ENCODE assay signal across 16 cellular contexts in the genomic region with DNA sequence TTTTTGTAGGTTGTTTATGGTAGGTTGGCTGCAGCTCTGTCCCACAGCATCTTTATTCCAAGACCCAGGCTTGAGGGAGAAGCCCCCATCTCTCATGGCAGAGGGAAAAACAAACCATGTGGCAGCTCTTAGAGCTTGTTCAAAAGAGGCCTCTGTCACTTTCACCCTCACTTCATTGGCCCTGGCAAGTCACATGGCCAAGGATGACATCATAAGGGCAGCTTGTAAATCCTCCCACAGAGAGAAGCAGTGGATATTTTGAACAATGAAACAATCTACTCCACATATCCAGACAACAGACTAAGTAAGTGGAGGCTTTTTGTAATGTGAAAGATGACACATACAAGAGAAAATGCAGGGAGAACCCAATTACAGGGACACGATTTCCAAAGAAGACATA.
A peak's percentile ranks its signal among the peaks of the same experiment; 100 is the strongest.
DNase-seq lines count a peak whose midpoint lies in the region; ATAC-seq and TF ChIP-seq lines count a peak whose summit lies in the region.
"Had no signal": no experiment of that assay in that cellular context is flagged by ENCODE, and none has a peak within 500 bp of the region (broad histone marks: within the 10 kb centered on the region; RNA-seq: fewer than 3 reads in every experiment).

No MANE protein-coding gene starts in this region.

- H3K27ac ChIP-seq in cingulate gyrus (ENCODE audit: low read depth, low read length) (peak overlapping the region; percentile 89), mesendoderm (ENCODE audit: low read depth, low read length) (no peak overlapping the region), colonic mucosa (no peak overlapping the region)
- H3K27ac ChIP-seq: BLaER1, parathyroid adenoma, SJCRH30 had no signal

- no peak overlapping the region for H4K8ac ChIP-seq in mesendoderm (ENCODE audit: low read depth, low read length)

- H3K9me3 ChIP-seq in colonic mucosa, result no peaks in the 10 kb centered on the region
- H3K9me3 ChIP-seq: BLaER1, mucosa of descending colon, SJCRH30 had no signal

- intact Hi-C loops in left cardiac atrium (cut with DNase I), result no loop called here
- intact Hi-C loops in colonic mucosa (cut with DNase I), result no loop called here

- no peak overlapping the region for H3K4me2 ChIP-seq in mesendoderm (ENCODE audit: low read length)

- no peak overlapping the region for H3K56ac ChIP-seq in mesendoderm (ENCODE audit: low read length)

- DNase-seq in AG10803 (ENCODE audit: low read depth) (peak; percentile 17), HEK293T (ENCODE audit: extremely low spot score) (no peak), mesendoderm (peak; percentile 43), iPS-NIHi7 (ENCODE audit: extremely low spot score) (no peak), left cardiac atrium (no peak), mesenteric fat pad (ENCODE audit: low spot score) (no peak), colonic mucosa (no peak)
- DNase-seq: activated CD4-positive, alpha-beta memory T cell treated with anti-CD3 and anti-CD28 coated beads for 36 hours; aorta; dermis blood vessel endothelial cell; mucosa of descending colon; NCI-H2171 treated with DMSO at 0.1 percent for 48 hours; SJCRH30 had no signal

- TF ChIP-seq CTCF in AG10803 (conservative IDR thresholded peaks at IDR 0.05; ENCODE audit: low read length) (no peak), colonic mucosa (IDR thresholded peaks at IDR 0.05) (no peak)

- WGBS in mesendoderm (ENCODE audit: extremely low coverage, insufficient coverage, low lambda C conversion rate), result no CpG with 5 or more reads among the region's 1 CpG

- H3K4me3 ChIP-seq in AG10803 (ENCODE audit: low read length) (no peak overlapping the region), mesendoderm (ENCODE audit: low read length) (no peak overlapping the region), colonic mucosa (no peak overlapping the region)
- H3K4me3 ChIP-seq: BLaER1, mucosa of descending colon, SJCRH30 had no signal

- H3K36me3 ChIP-seq in mesendoderm (ENCODE audit: control insufficient read depth, insufficient read depth, low read length), result no peaks in the 10 kb centered on the region
- H3K36me3 ChIP-seq in colonic mucosa, result no peaks in the 10 kb centered on the region
- H3K36me3 ChIP-seq: BLaER1, SJCRH30 had no signal

- CTCF ChIA-PET in HEK293T (lab: Yijun Ruan, JAX), result no interaction called here

- H3K79me2 ChIP-seq in mesendoderm (ENCODE audit: control insufficient read depth, insufficient read depth, low read length), result no peaks in the 10 kb centered on the region
- H3K79me2 ChIP-seq: parathyroid adenoma had no signal

- H3K9ac ChIP-seq in mesendoderm (ENCODE audit: low read length) (no peak overlapping the region), colonic mucosa (ENCODE audit: low read depth in 2 of 2, low read length in 2 of 2) (no peak overlapping the region)
- H3K9ac ChIP-seq: BLaER1, parathyroid adenoma had no signal

- no peak overlapping the region for H3K23ac ChIP-seq in mesendoderm (ENCODE audit: low read length)

- POLR2A ChIA-PET in HEK293T (lab: Yijun Ruan, JAX), result no interaction called here

- H2BK120ac ChIP-seq in mesendoderm (ENCODE audit: low read depth, low read length), result no peak overlapping the region

- H2BK5ac ChIP-seq in mesendoderm (ENCODE audit: low read length), result no peak overlapping the region

- H3K4me1 ChIP-seq in mesendoderm (ENCODE audit: control insufficient read depth, low read depth, low read length), result peaks cover 1% of the 10 kb centered on the region
- H3K4me1 ChIP-seq in colonic mucosa, result no peaks in the 10 kb centered on the region
- H3K4me1 ChIP-seq: parathyroid adenoma, SJCRH30 had no signal

- H2BK15ac ChIP-seq in mesendoderm (replicated peaks; ENCODE audit: low read depth), result no peak overlapping the region

- no peak overlapping the region for H3K18ac ChIP-seq in mesendoderm (ENCODE audit: low read length)

- no peak overlapping the region for H4K5ac ChIP-seq in mesendoderm (ENCODE audit: low read length)

- no peak overlapping the region for H2AK5ac ChIP-seq in mesendoderm (ENCODE audit: low read length)

- H3K27me3 ChIP-seq in mesendoderm (ENCODE audit: insufficient read depth, low read length, poor library complexity), result no peaks in the 10 kb centered on the region
- H3K27me3 ChIP-seq in colonic mucosa, result no peaks in the 10 kb centered on the region
- H3K27me3 ChIP-seq: BLaER1, SJCRH30 had no signal

- H3K4ac ChIP-seq in mesendoderm (ENCODE audit: low read depth, low read length), result no peak overlapping the region

- no peak for ATAC-seq in left cardiac atrium
- ATAC-seq: mucosa of descending colon had no signal

- no peaks in the 10 kb centered on the region for H3K79me1 ChIP-seq in mesendoderm (ENCODE audit: low read length)

TF ChIP-seq in HEK293T, 16 proteins besides CTCF, POLR2A, EP300 and RAD21:
- TF ChIP-seq FOXA1 (IDR thresholded peaks at IDR 0.05) (no peak), BHLHE40 (IDR thresholded peaks at IDR 0.05; ENCODE audit: borderline replicate concordance) (no peak), LEF1 (IDR thresholded peaks at IDR 0.05; ENCODE audit: borderline replicate concordance) (no peak), ELF4 (IDR thresholded peaks at IDR 0.05) (no peak), FOXM1 (IDR thresholded peaks at IDR 0.05; ENCODE audit: borderline replicate concordance) (no peak), L3MBTL2 (conservative IDR thresholded peaks at IDR 0.05) (0 out of 2 replicates have a peak, but pooled peaks have one; percentile 13)
- TF ChIP-seq, protein P1, sequence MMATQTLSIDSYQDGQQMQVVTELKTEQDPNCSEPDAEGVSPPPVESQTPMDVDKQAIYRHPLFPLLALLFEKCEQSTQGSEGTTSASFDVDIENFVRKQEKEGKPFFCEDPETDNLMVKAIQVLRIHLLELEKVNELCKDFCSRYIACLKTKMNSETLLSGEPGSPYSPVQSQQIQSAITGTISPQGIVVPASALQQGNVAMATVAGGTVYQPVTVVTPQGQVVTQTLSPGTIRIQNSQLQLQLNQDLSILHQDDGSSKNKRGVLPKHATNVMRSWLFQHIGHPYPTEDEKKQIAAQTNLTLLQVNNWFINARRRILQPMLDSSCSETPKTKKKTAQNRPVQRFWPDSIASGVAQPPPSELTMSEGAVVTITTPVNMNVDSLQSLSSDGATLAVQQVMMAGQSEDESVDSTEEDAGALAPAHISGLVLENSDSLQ (IDR thresholded peaks at IDR 0.05), result no peak

Comparison
In these comparisons a context has a peak if more than half of its experiments do, and no peak if none do; other contexts are left out.
1. DNase-seq: peak in AG10803 (single experiment) and mesendoderm (single experiment); none in HEK293T (single experiment), iPS-NIHi7 (single experiment), left cardiac atrium (single experiment), mesenteric fat pad (single experiment) and colonic mucosa (single experiment).